ENCODE assay signal across 16 cellular contexts in genomic region chr19:33294058-33294798, GRCh38. TPM values are rescaled to one million over a fixed set of nuclear protein-coding genes. Genes with fewer than 3 reads are reported as not detected.
DNase-seq lines count a peak whose midpoint lies in the region; ATAC-seq and TF ChIP-seq lines count a peak whose summit lies in the region.
"Had no signal": no experiment of that assay in that cellular context is flagged by ENCODE, and none has a peak within 500 bp of the region (broad histone marks: within the 10 kb centered on the region; RNA-seq: fewer than 3 reads in every experiment).

No MANE protein-coding gene starts in this region.

- no peak overlapping the region for H2AK5ac ChIP-seq in mesenchymal stem cell (ENCODE audit: low read length, severe bottlenecking)

- H2BK120ac ChIP-seq in mesenchymal stem cell (ENCODE audit: low read depth, low read length): no peak overlapping the region

- ATAC-seq in GM18867 (IDR thresholded peaks at IDR 0.05; ENCODE audit: unreplicated experiment): no peak
- no peak for ATAC-seq in GM21447 (IDR thresholded peaks at IDR 0.05; ENCODE audit: unreplicated experiment)
- ATAC-seq in GM18502 (IDR thresholded peaks at IDR 0.05; ENCODE audit: poor library complexity, unreplicated experiment): no peak
- ATAC-seq: activated CD8-positive, alpha-beta T cell treated with anti-CD3 and anti-CD28 coated beads, Interleukin-2, amount 10 ng/mL, durations not matched to agents 7 days and 5 days had no signal

- H3K4me2 ChIP-seq in mesenchymal stem cell (ENCODE audit: low read length, poor library complexity, severe bottlenecking): no peak overlapping the region

- H3K27me3 ChIP-seq in WERI-Rb-1 (ENCODE audit: insufficient read depth, low read depth, severe bottlenecking): no peaks in the 10 kb centered on the region
- peaks cover 12 to 18% of the 10 kb centered on the region in 2 experiments for H3K27me3 ChIP-seq in mesenchymal stem cell (ENCODE audit: control insufficient read depth in 1 of 2, insufficient read depth in 1 of 2, low read length in 2 of 2)
- no peaks in the 10 kb centered on the region for H3K27me3 ChIP-seq in subcutaneous abdominal adipose tissue (ENCODE audit: control insufficient read depth in 5 of 5, insufficient read depth in 4 of 5, low read length in 5 of 5)
- peaks cover 4% of the 10 kb centered on the region for H3K27me3 ChIP-seq in brain microvascular endothelial cell (replicated peaks)

- H3K23ac ChIP-seq in mesenchymal stem cell (ENCODE audit: low read length in 2 of 2): no peak overlapping the region

- H4K8ac ChIP-seq in mesenchymal stem cell (ENCODE audit: low read length): no peak overlapping the region

- no peak overlapping the region for H3K4ac ChIP-seq in mesenchymal stem cell (ENCODE audit: low read depth in 1 of 2, low read length in 2 of 2)

- H3K9ac ChIP-seq in mesenchymal stem cell (ENCODE audit: low read length): peak overlapping the region; percentile 5
- peak overlapping the region in 3 of 5 donors; percentile 49 to 66 (median 53) for H3K9ac ChIP-seq in subcutaneous abdominal adipose tissue (ENCODE audit: low read length in 5 of 5)

- H2BK12ac ChIP-seq in mesenchymal stem cell (ENCODE audit: low read length in 2 of 2): no peak overlapping the region

- H4K91ac ChIP-seq in mesenchymal stem cell (ENCODE audit: low read length): no peak overlapping the region

- H2BK15ac ChIP-seq in mesenchymal stem cell (ENCODE audit: low read depth, poor library complexity, severe bottlenecking): no peak overlapping the region

- H3K4me1 ChIP-seq in HEK293 (ENCODE audit: control insufficient read depth, insufficient read depth, low read length) (peaks cover 39% of the 10 kb centered on the region), mesenchymal stem cell (ENCODE audit: control insufficient read depth, insufficient read depth, low read depth, low read length) (peaks cover 27% of the 10 kb centered on the region), subcutaneous abdominal adipose tissue (ENCODE audit: control insufficient read depth in 5 of 5, insufficient read depth in 5 of 5, low read length in 5 of 5) (peaks cover 9 to 82% (median 75%) of the 10 kb centered on the region in 5 donors)

- H3K27ac ChIP-seq in HEK293 (ENCODE audit: extremely low read depth, low read depth, low read length) (peak overlapping the region; percentile 84), WERI-Rb-1 (peak overlapping the region; percentile 36), mesenchymal stem cell (ENCODE audit: low read length, poor library complexity, severe bottlenecking) (no peak overlapping the region), subcutaneous abdominal adipose tissue (ENCODE audit: low read depth, low read length) (peak overlapping the region; percentile 87), brain microvascular endothelial cell (no peak overlapping the region)

- no peak overlapping the region for H2AFZ ChIP-seq in mesenchymal stem cell (ENCODE audit: low read depth, low read length)

- no peak overlapping the region for H2BK5ac ChIP-seq in mesenchymal stem cell (ENCODE audit: low read depth, low read length, poor library complexity, severe bottlenecking)

- in situ Hi-C loops in brain microvascular endothelial cell (cut with HindIII; ENCODE audit: low pct_ligation_motif_present, low sequenced_read_pairs): no loop called here

- H3K9me3 ChIP-seq in HEK293 (ENCODE audit: control insufficient read depth, insufficient read depth, low read depth, low read length) (no peaks in the 10 kb centered on the region), WERI-Rb-1 (ENCODE audit: severe bottlenecking) (peaks cover 3% of the 10 kb centered on the region), mesenchymal stem cell (ENCODE audit: control insufficient read depth, low read length) (peaks cover 2% of the 10 kb centered on the region), subcutaneous abdominal adipose tissue (ENCODE audit: control insufficient read depth in 5 of 5, low read length in 5 of 5) (peaks cover 0 to 10% (median 4%) of the 10 kb centered on the region in 5 donors)

- no peak overlapping the region for H3K18ac ChIP-seq in mesenchymal stem cell (ENCODE audit: low read depth in 1 of 2, low read length in 2 of 2)

- no peak overlapping the region for H3K14ac ChIP-seq in mesenchymal stem cell (ENCODE audit: low read length in 2 of 2)

- 78% methylated on average over 11 of the region's 13 CpGs for WGBS in mesenchymal stem cell

- no peaks in the 10 kb centered on the region for H3K79me1 ChIP-seq in mesenchymal stem cell (replicated peaks; ENCODE audit: low read length, poor library complexity, severe bottlenecking)

- TF ChIP-seq CTCF in HEK293 (tag by site-specific recombination; IDR thresholded peaks at IDR 0.05) (no peak), WERI-Rb-1 (IDR thresholded peaks at IDR 0.05; ENCODE audit: low read depth, low read length) (no peak), brain microvascular endothelial cell (IDR thresholded peaks at IDR 0.05; ENCODE audit: low read depth, low read length, missing control alignments) (no peak)

- H3K36me3 ChIP-seq in HEK293 (ENCODE audit: control insufficient read depth in 2 of 2, insufficient read depth in 1 of 2, low read length in 2 of 2): no peaks in the 10 kb centered on the region
- H3K36me3 ChIP-seq in WERI-Rb-1: no peaks in the 10 kb centered on the region
- no peaks in the 10 kb centered on the region for H3K36me3 ChIP-seq in mesenchymal stem cell (ENCODE audit: control insufficient read depth in 1 of 2, insufficient read depth in 2 of 2, low read depth in 1 of 2, low read length in 2 of 2)
- peaks cover 0 to 3% (median 0%) of the 10 kb centered on the region in 5 donors for H3K36me3 ChIP-seq in subcutaneous abdominal adipose tissue (ENCODE audit: control insufficient read depth in 5 of 5, insufficient read depth in 5 of 5, low read length in 5 of 5)
- H3K36me3 ChIP-seq in brain microvascular endothelial cell (replicated peaks): no peaks in the 10 kb centered on the region

- DNase-seq in WERI-Rb-1 (no peak), mesenchymal stem cell (no peak), brain microvascular endothelial cell (no peak)
- DNase-seq: activated CD8-positive, alpha-beta T cell treated with anti-CD3 and anti-CD28 coated beads, Interleukin-2, amount 10 ng/mL, durations not matched to agents 7 days and 5 days; activated gamma-delta T cell; CD4-positive, CD25-positive, alpha-beta regulatory T cell; dermis blood vessel endothelial cell; left ventricle myocardium superior; NCI-H2171 treated with DMSO at 0.1 percent for 48 hours; stimulated activated CD4-positive, alpha-beta T cell treated with anti-CD3 and anti-CD28 coated beads, Interleukin-15, amount 100 ng/mL, for 24 hours had no signal

- POLR2A ChIA-PET in HEK293 (lab: Yijun Ruan, JAX): interaction anchor here (4.2 kb wide), 1 partner anchor 8 kb away, joined by 25 read pairs; the partner anchor contains the start of gene CEBPA

- H3K4me3 ChIP-seq in HEK293 (ENCODE audit: low read depth, low read length): no peak overlapping the region
- no peak overlapping the region for H3K4me3 ChIP-seq in WERI-Rb-1 (ENCODE audit: low read depth, low read length)
- H3K4me3 ChIP-seq in mesenchymal stem cell (ENCODE audit: insufficient read depth in 1 of 2, low read depth in 1 of 2, low read length in 2 of 2): no peak overlapping the region
- peak overlapping the region in 1 of 5 donors; percentile 32 for H3K4me3 ChIP-seq in subcutaneous abdominal adipose tissue (ENCODE audit: low read depth in 1 of 5, low read length in 5 of 5)
- H3K4me3 ChIP-seq in brain microvascular endothelial cell (ENCODE audit: low read depth, low read length): no peak overlapping the region

- CTCF ChIA-PET in HEK293 (lab: Yijun Ruan, JAX): interaction anchor here (0.7 to 1.1 kb wide), 2 partner anchors 9 to 117 kb away, joined by 4 to 8 read pairs; no protein-coding TSS in a partner anchor

TF ChIP-seq in HEK293, 187 proteins besides CTCF, POLR2A, EP300 and RAD21 (continues in another document):
- TF ChIP-seq ZNF394 (tag by site-specific recombination; IDR thresholded peaks at IDR 0.05; ENCODE audit: borderline replicate concordance) (no peak), ZBTB11 (tag by site-specific recombination; conservative IDR thresholded peaks at IDR 0.05; ENCODE audit: low read depth) (no peak), ZNF10 (tag by site-specific recombination; IDR thresholded peaks at IDR 0.05) (peak; percentile 94), ZFHX2 (tag by site-specific recombination; conservative IDR thresholded peaks at IDR 0.05) (no peak), GLIS1 (tag by site-specific recombination; IDR thresholded peaks at IDR 0.05) (peak; percentile 76), ZNF266 (tag by site-specific recombination; IDR thresholded peaks at IDR 0.05; ENCODE audit: low read depth) (0 out of 2 replicates have a peak, but pooled peaks have one; percentile 8), ZBTB48 (tag by site-specific recombination; IDR thresholded peaks at IDR 0.05) (peak; percentile 2; the same call in 1 of the 2 replicates), MZF1 (tag by site-specific recombination; IDR thresholded peaks at IDR 0.05; ENCODE audit: borderline replicate concordance) (0 out of 2 replicates have a peak, but pooled peaks have one; percentile 14), ZNF121 (tag by site-specific recombination; IDR thresholded peaks at IDR 0.05) (peak; percentile 55; the same call in 1 of the 2 replicates), ZFP3 (tag by site-specific recombination; IDR thresholded peaks at IDR 0.05; ENCODE audit: low read depth) (no peak)

RNA-seq across cellular contexts. Expression of gene CEBPA, which starts 8.1 kb away (rescaled TPM):
- 0.03 TPM for polyA plus RNA-seq in mesenchymal stem cell (2013, experiment 1 of 2)
- polyA plus RNA-seq in mesenchymal stem cell (2013, experiment 2 of 2): 0.07 TPM
- polyA plus RNA-seq: fibroblast of lung had no signal

Comparison
In these comparisons a context has a peak if more than half of its experiments do, and no peak if none do; other contexts are left out.
1. H3K27ac ChIP-seq: peak in HEK293 (single experiment), WERI-Rb-1 (single experiment) and subcutaneous abdominal adipose tissue (single experiment); none in mesenchymal stem cell (single experiment) and brain microvascular endothelial cell (single experiment).